ENCODE assay signal across 8 cellular contexts in genomic region chr16:4273858-4274291, GRCh38. TPM values are rescaled to one million over a fixed set of nuclear protein-coding genes. Genes with fewer than 3 reads are reported as not detected.
A peak's percentile ranks its signal among the peaks of the same experiment; 100 is the strongest.
DNase-seq lines count a peak whose midpoint lies in the region; ATAC-seq lines count a peak whose summit lies in the region.

No MANE protein-coding gene starts in this region.

- peak overlapping the region in 1 of 2 donors; percentile 67 for H3K27ac Mint-ChIP-seq in stimulated activated naive CD8-positive, alpha-beta T cell treated with anti-CD3 and anti-CD28 coated beads, Interleukin-15, amount 100 ng/mL, for 72 hours

- H3K4me1 Mint-ChIP-seq in stimulated activated naive CD8-positive, alpha-beta T cell treated with anti-CD3 and anti-CD28 coated beads, Interleukin-15, amount 100 ng/mL, for 72 hours = peaks cover 16% of the 10 kb centered on the region

- H3K36me3 ChIP-seq in KOPT-K1 (ENCODE audit: insufficient read depth, low read length) = no peaks in the 10 kb centered on the region
- no peaks in the 10 kb centered on the region for H3K36me3 ChIP-seq in effector memory CD4-positive, alpha-beta T cell (ENCODE audit: control insufficient read depth, insufficient read depth, low read length)

- peak; percentile 41 for ATAC-seq in stimulated activated naive CD8-positive, alpha-beta T cell treated with anti-CD3 and anti-CD28 coated beads, Interleukin-15, amount 100 ng/mL, for 72 hours

- peak; percentile 33 for DNase-seq in NCI-H1436 (lab: John Stamatoyannopoulos, UW)
- DNase-seq in NCI-H1436 treated with DMSO at 0.1 percent for 48 hours (lab: John Stamatoyannopoulos, UW) = no peak
- DNase-seq in activated CD4-positive, alpha-beta T cell treated with anti-CD3 and anti-CD28 coated beads for 48 hours = peak; percentile 72
- DNase-seq in effector memory CD4-positive, alpha-beta T cell = peak in 1 of 3 donors; percentile 30
- DNase-seq in stimulated activated naive CD8-positive, alpha-beta T cell treated with anti-CD3 and anti-CD28 coated beads, Interleukin-15, amount 100 ng/mL, for 72 hours = peak in 1 of 2 donors; percentile 69
- no peak for DNase-seq in NCI-H2081 (lab: John Stamatoyannopoulos, UW)

- H3K9me3 ChIP-seq in KOPT-K1 (ENCODE audit: insufficient read depth, low read length, poor library complexity, severe bottlenecking) (no peaks in the 10 kb centered on the region), mononuclear cell (ENCODE audit: low read depth, low read length) (no peaks in the 10 kb centered on the region)
- H3K9me3 ChIP-seq in effector memory CD4-positive, alpha-beta T cell (ENCODE audit: control insufficient read depth, low read length) = no peaks in the 10 kb centered on the region

- H3K4me3 ChIP-seq in effector memory CD4-positive, alpha-beta T cell (ENCODE audit: insufficient read depth, low read depth, low read length, poor library complexity, severe bottlenecking) = peak overlapping the region; percentile 98
- H3K4me3 ChIP-seq in mononuclear cell (ENCODE audit: low read length) = peak overlapping the region; percentile 85

- H3K27me3 ChIP-seq in effector memory CD4-positive, alpha-beta T cell (replicated peaks; ENCODE audit: control insufficient read depth, insufficient read depth, low read length, poor library complexity, severe bottlenecking) = no peaks in the 10 kb centered on the region
- no peaks in the 10 kb centered on the region for H3K27me3 ChIP-seq in mononuclear cell (ENCODE audit: insufficient read depth, low read length)

- H3K27ac ChIP-seq in KOPT-K1 (ENCODE audit: low read depth, low read length, poor library complexity, severe bottlenecking) = peak overlapping the region; percentile 97
- peak overlapping the region; percentile 61 for H3K27ac ChIP-seq in effector memory CD4-positive, alpha-beta T cell (ENCODE audit: insufficient read depth, low read length, poor library complexity, severe bottlenecking)

- H3K27me3 Mint-ChIP-seq in stimulated activated naive CD8-positive, alpha-beta T cell treated with anti-CD3 and anti-CD28 coated beads, Interleukin-15, amount 100 ng/mL, for 72 hours = no peaks in the 10 kb centered on the region

- peak overlapping the region; percentile 77 to 84 for H3K4me3 Mint-ChIP-seq in stimulated activated naive CD8-positive, alpha-beta T cell treated with anti-CD3 and anti-CD28 coated beads, Interleukin-15, amount 100 ng/mL, for 72 hours

- H3K4me1 ChIP-seq in effector memory CD4-positive, alpha-beta T cell (ENCODE audit: control insufficient read depth, insufficient read depth, low read length, poor library complexity, severe bottlenecking) = peaks cover 15% of the 10 kb centered on the region
- peaks cover 22% of the 10 kb centered on the region for H3K4me1 ChIP-seq in mononuclear cell (ENCODE audit: insufficient read depth, low read length)

- no peaks in the 10 kb centered on the region for H3K9me3 Mint-ChIP-seq in stimulated activated naive CD8-positive, alpha-beta T cell treated with anti-CD3 and anti-CD28 coated beads, Interleukin-15, amount 100 ng/mL, for 72 hours

RNA-seq across cellular contexts. Expression of gene TFAP4, which starts 1.1 kb away (rescaled TPM):
- 5.8 TPM for total RNA-seq in mononuclear cell

RNA-seq across cellular contexts. Expression of gene SRL, which starts 32.0 kb away (rescaled TPM):
- under 0.01 TPM for total RNA-seq in mononuclear cell

RNA-seq across cellular contexts. Expression of gene GLIS2, which starts 42.0 kb away (rescaled TPM):
- under 0.01 TPM for total RNA-seq in mononuclear cell

Comparison
In these comparisons a context has a peak if more than half of its experiments do, and no peak if none do; other contexts are left out.
1. DNase-seq: peak in NCI-H1436 (single experiment) and activated CD4-positive, alpha-beta T cell treated with anti-CD3 and anti-CD28 coated beads for 48 hours (single experiment); none in NCI-H1436 treated with DMSO at 0.1 percent for 48 hours (single experiment) and NCI-H2081 (0 of 2).